In the genomic region with DNA sequence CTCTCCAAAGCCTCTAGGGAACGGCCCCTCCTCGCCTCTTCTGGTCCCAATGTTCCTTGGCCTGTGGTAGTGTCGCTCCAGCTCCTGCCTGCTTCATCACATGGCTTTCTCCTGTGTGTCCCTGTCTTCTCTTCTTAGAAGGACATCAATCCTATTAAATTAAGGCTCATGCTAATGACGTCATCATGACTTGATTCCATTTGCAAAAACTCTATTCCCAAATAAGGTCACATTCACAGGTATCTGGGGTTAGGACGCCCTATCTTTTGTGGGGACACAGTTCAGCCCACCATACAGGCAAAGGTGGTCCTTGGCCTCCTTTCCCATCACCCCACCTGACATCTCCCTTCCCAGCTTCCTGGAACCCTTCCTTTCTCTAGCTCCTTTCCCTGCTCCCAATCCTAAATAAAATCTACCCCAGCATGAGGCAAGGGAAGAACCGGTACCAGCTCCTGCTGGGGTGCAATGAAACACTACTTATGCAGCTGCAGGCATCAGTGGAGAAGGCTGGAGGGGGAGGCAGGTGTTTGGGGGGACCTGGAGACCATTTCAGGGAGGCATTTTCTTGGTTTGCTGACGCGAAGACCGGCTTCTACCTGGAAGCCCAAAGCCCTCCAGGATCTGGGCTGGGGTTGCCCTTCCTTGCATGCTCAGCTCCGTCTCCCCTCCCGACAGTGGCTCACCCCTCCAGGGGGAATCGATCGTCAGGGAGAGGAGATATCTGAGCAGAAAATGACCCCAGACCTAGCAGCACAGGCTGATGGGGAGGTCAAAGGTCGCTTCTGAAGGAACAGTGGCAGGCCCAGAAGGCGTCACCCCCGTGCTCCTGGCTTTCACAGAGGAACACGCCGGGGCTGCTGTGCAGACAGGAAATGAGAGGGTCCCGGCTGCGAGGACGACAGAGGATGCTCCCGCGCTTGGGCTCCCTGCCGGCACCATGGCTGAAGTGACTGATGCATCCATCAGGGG, we compare ENCODE assay signal across 23 cellular contexts.
DNase-seq lines count a peak whose midpoint lies in the region; ATAC-seq and TF ChIP-seq lines count a peak whose summit lies in the region.
"Had no signal": no experiment of that assay in that cellular context is flagged by ENCODE, and none has a peak within 500 bp of the region (broad histone marks: within the 10 kb centered on the region; RNA-seq: fewer than 3 reads in every experiment).

No MANE protein-coding gene starts in this region.

- no peaks in the 10 kb centered on the region for H3K36me3 ChIP-seq in psoas muscle (ENCODE audit: insufficient read depth in 1 of 2, low read depth in 1 of 2)
- H3K36me3 ChIP-seq: SJCRH30 had no signal

- intact Hi-C loops in natural killer cell (cut with micrococcal nuclease) (no loop called here), psoas muscle (cut with DNase I) (no loop called here)

- no peak for ATAC-seq in natural killer cell treated with Interleukin-12 subunit alpha and Interleukin-12 subunit beta and Interleukin-15 and Interleukin-18, amount 100 ng/mL, for 72 hours
- no peak for ATAC-seq in natural killer cell
- ATAC-seq in psoas muscle: no peak
- ATAC-seq in HG03139 (IDR thresholded peaks at IDR 0.05; ENCODE audit: unreplicated experiment): no peak
- ATAC-seq: Panc1 had no signal

- H3K27me3 ChIP-seq in layer of hippocampus (ENCODE audit: control insufficient read depth, insufficient read depth, low read length): no peaks in the 10 kb centered on the region
- no peaks in the 10 kb centered on the region for H3K27me3 ChIP-seq in psoas muscle (ENCODE audit: insufficient read depth in 3 of 3, low read length in 2 of 3)
- H3K27me3 ChIP-seq: SJCRH30 had no signal

- no peaks in the 10 kb centered on the region for H3K27me3 Mint-ChIP-seq in natural killer cell treated with Interleukin-12 subunit alpha and Interleukin-12 subunit beta and Interleukin-15 and Interleukin-18, amount 100 ng/mL, for 72 hours
- H3K27me3 Mint-ChIP-seq in natural killer cell (ENCODE audit: low read depth in 2 of 2): peaks cover 0 to 6% of the 10 kb centered on the region in 2 donors
- H3K27me3 Mint-ChIP-seq: B cell had no signal

- peak; percentile 49 for DNase-seq in natural killer cell treated with Interleukin-12 subunit alpha and Interleukin-12 subunit beta and Interleukin-15 and Interleukin-18, amount 100 ng/mL, for 72 hours (ENCODE audit: low spot score)
- DNase-seq in natural killer cell (no peak), psoas muscle (no peak), A172 (ENCODE audit: low spot score) (no peak), NCI-H187 treated with DMSO at 0.1 percent for 48 hours (lab: John Stamatoyannopoulos, UW) (no peak)
- no peak for DNase-seq in activated CD4-positive, CD25-positive, alpha-beta regulatory T cell treated with anti-CD3 and anti-CD28 coated beads, Interleukin-2, amount 50 U/mL, for 72 hours
- DNase-seq: DMS53; EL; GF-D8; KBM-7; MM.1S; NCI-H1048; NCI-H1417 treated with DMSO at 0.1 percent for 48 hours; NCI-H187; NCI-H510A treated with DMSO at 0.1 percent for 48 hours; NCI-H774; NK-92 treated with Interleukin-12 subunit alpha and Interleukin-12 subunit beta, amount 100 ng/mL, for 24 hours had no signal

- H3K4me1 ChIP-seq in psoas muscle: peaks cover 47% of the 10 kb centered on the region

- H3K4me3 Mint-ChIP-seq in natural killer cell treated with Interleukin-12 subunit alpha and Interleukin-12 subunit beta and Interleukin-15 and Interleukin-18, amount 100 ng/mL, for 72 hours: no peak overlapping the region
- H3K4me3 Mint-ChIP-seq in natural killer cell: no peak overlapping the region
- H3K4me3 Mint-ChIP-seq: B cell, CD14-positive monocyte had no signal

- WGBS in psoas muscle, 3 donors: 89 to 90% (median 89%) methylated on average over 23 to 24 of the region's 24 CpGs

- H3K36me3 Mint-ChIP-seq in natural killer cell treated with Interleukin-12 subunit alpha and Interleukin-12 subunit beta and Interleukin-15 and Interleukin-18, amount 100 ng/mL, for 72 hours: no peaks in the 10 kb centered on the region
- H3K36me3 Mint-ChIP-seq in natural killer cell: no peaks in the 10 kb centered on the region
- H3K36me3 Mint-ChIP-seq: CD14-positive monocyte had no signal

- H3K9me3 Mint-ChIP-seq in natural killer cell treated with Interleukin-12 subunit alpha and Interleukin-12 subunit beta and Interleukin-15 and Interleukin-18, amount 100 ng/mL, for 72 hours: no peaks in the 10 kb centered on the region
- no peaks in the 10 kb centered on the region for H3K9me3 Mint-ChIP-seq in natural killer cell

- H3K27ac Mint-ChIP-seq in natural killer cell treated with Interleukin-12 subunit alpha and Interleukin-12 subunit beta and Interleukin-15 and Interleukin-18, amount 100 ng/mL, for 72 hours: no peak overlapping the region
- no peak overlapping the region for H3K27ac Mint-ChIP-seq in natural killer cell
- H3K27ac Mint-ChIP-seq: B cell had no signal

- TF ChIP-seq CTCF in natural killer cell (IDR thresholded peaks at IDR 0.05) (no peak), psoas muscle (IDR thresholded peaks at IDR 0.05) (no peak)

- H3K4me3 ChIP-seq in psoas muscle: no peak overlapping the region

- H3K27ac ChIP-seq in layer of hippocampus (ENCODE audit: low read depth, low read length): peak overlapping the region; percentile 97
- H3K27ac ChIP-seq in psoas muscle: peak overlapping the region; percentile 94

- no peaks in the 10 kb centered on the region for H3K4me1 Mint-ChIP-seq in natural killer cell treated with Interleukin-12 subunit alpha and Interleukin-12 subunit beta and Interleukin-15 and Interleukin-18, amount 100 ng/mL, for 72 hours (ENCODE audit: low read depth in 2 of 2)
- no peaks in the 10 kb centered on the region for H3K4me1 Mint-ChIP-seq in natural killer cell
- H3K4me1 Mint-ChIP-seq: B cell had no signal

- no peaks in the 10 kb centered on the region for H3K9me3 ChIP-seq in psoas muscle
- H3K9me3 ChIP-seq: SJCRH30 had no signal
